In the genomic region with DNA sequence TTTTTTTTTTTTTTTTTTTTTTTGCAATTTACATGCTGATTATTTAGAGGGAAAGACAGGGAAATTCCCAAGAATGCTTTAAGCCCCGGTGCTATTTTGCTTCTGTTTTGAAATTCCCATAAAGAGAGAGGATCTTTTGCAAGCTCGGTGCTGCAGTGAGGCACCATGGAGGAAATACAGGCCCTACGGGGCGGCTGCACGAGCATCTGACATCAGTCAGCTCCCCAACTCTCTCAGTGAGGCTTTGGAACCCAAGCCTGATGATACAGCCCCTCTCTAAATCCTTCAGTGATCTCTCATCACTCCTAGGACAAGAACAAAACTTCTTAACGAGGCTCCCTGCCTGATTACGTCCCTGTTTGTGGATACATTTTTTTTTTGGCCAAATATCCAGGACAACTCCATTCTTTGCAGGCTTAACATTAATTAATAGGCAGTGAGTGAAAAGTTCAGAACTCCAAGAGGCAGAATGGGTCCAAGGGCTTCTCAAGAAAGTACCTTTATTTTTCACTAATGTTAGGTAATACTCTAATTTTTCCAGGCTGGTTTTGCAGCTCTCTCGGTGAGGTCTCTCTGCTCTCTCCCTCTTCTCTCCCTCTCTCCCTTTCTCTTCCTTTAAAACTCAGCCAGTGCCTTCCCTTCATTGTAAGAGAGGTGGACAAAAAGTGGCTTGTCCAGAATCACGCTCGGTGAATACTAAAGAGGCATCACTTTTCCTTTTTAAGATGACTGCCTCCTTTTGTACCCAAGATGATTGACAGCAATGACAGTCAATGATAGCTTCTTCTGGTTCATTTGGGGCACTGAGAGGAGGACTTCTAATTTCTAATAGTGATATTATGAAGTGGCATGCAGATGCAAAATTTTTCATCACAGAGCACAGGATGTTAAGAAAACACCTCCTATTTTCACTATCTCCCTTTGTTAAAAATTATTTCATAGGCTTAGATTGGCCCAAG, we compare ENCODE assay signal across 19 cellular contexts. TPM values are rescaled to one million over a fixed set of nuclear protein-coding genes. Genes with fewer than 3 reads are reported as not detected.
DNase-seq lines count a peak whose midpoint lies in the region; ATAC-seq, FAIRE-seq and TF ChIP-seq lines count a peak whose summit lies in the region.
"Had no signal": no experiment of that assay in that cellular context is flagged by ENCODE, and none has a peak within 500 bp of the region (broad histone marks: within the 10 kb centered on the region; RNA-seq: fewer than 3 reads in every experiment).

No MANE protein-coding gene starts in this region.

- intact Hi-C loops in Caco-2 (cut with micrococcal nuclease; ENCODE audit: unreplicated experiment): loop anchor here (1.0 kb wide), 3 partner anchors 9 to 29 kb away; no protein-coding TSS in a partner anchor

- H3K4me3 ChIP-seq in Caco-2 (ENCODE audit: low read depth, low read length): no peak overlapping the region
- H3K4me3 ChIP-seq in iPS-20b (ENCODE audit: low read length): no peak overlapping the region
- H3K4me3 ChIP-seq: SJCRH30 had no signal

- FAIRE-seq in frontal cortex (lab: Jason Lieb, UNC): no peak
- FAIRE-seq: small intestine had no signal

- H3K27ac ChIP-seq in iPS-20b (ENCODE audit: low read length): no peak overlapping the region
- H3K27ac ChIP-seq: foreskin keratinocyte, SJCRH30 had no signal

- DNase-seq in Caco-2: no peak
- peak; percentile 51 for DNase-seq in amniotic epithelial cell (ENCODE audit: low read depth)
- peak; percentile 58 for DNase-seq in putamen (ENCODE audit: low spot score)
- no peak for DNase-seq in glutamatergic neuron
- no peak for DNase-seq in frontal cortex (ENCODE audit: low spot score in 2 of 2)
- DNase-seq: activated CD4-positive, alpha-beta T cell treated with anti-CD3 and anti-CD28 coated beads for 4 hours; activated T-cell treated with anti-CD3 and anti-CD28 coated beads, Interleukin-2, amount 50 U/mL, for 24 hours; foreskin keratinocyte; HFFc6; NCI-H1417 treated with DMSO at 0.1 percent for 48 hours; SJCRH30; small intestine had no signal

- H3K9ac ChIP-seq in iPS-20b (ENCODE audit: low read depth, low read length): peak overlapping the region; percentile 48; the same call in 1 of the 2 replicates

- H3K9me3 Mint-ChIP-seq in Caco-2 (ENCODE audit: unreplicated experiment) (peaks cover 10% of the 10 kb centered on the region), glutamatergic neuron (ENCODE audit: unreplicated experiment) (no peaks in the 10 kb centered on the region)
- H3K9me3 Mint-ChIP-seq: activated T-cell treated with anti-CD3 and anti-CD28 coated beads, Interleukin-2, amount 50 U/mL, for 24 hours; HFFc6; stimulated activated naive CD8-positive, alpha-beta T cell treated with anti-CD3 and anti-CD28 coated beads, Interleukin-15, Interleukin-2, amounts not matched to agents 100 ng/mL and 50 ng/mL, for 24 hours; T-helper 2 cell treated with Interferon-gamma antibody and Interleukin-4, amounts not matched to agents 5 μg/mL and 100 μg/mL, for 36 hours had no signal

- POLR2A ChIA-PET in Caco-2 (lab: Charles Lee): interaction anchor here (1.0 to 2.6 kb wide), 2 partner anchors 9 to 28 kb away, joined by 3 to 7 read pairs; no protein-coding TSS in a partner anchor

- H3K27me3 Mint-ChIP-seq in Caco-2 (ENCODE audit: insufficient read depth, unreplicated experiment) (no peaks in the 10 kb centered on the region), glutamatergic neuron (ENCODE audit: unreplicated experiment) (peaks cover 5% of the 10 kb centered on the region)
- H3K27me3 Mint-ChIP-seq: activated naive CD8-positive, alpha-beta T cell; activated T-cell treated with anti-CD3 and anti-CD28 coated beads, Interleukin-2, amount 50 U/mL, for 24 hours had no signal

- H3K36me3 Mint-ChIP-seq in Caco-2 (ENCODE audit: insufficient read depth, unreplicated experiment) (peaks cover 58% of the 10 kb centered on the region), glutamatergic neuron (ENCODE audit: unreplicated experiment) (peaks cover 6% of the 10 kb centered on the region)
- H3K36me3 Mint-ChIP-seq: activated naive CD8-positive, alpha-beta T cell had no signal

- H3K27me3 ChIP-seq in Caco-2 (replicated peaks; ENCODE audit: control insufficient read depth, insufficient read depth, low read length) (no peaks in the 10 kb centered on the region), iPS-20b (ENCODE audit: insufficient read depth, low read length) (no peaks in the 10 kb centered on the region)
- H3K27me3 ChIP-seq: SJCRH30 had no signal

- H3K4me3 Mint-ChIP-seq in Caco-2 (ENCODE audit: unreplicated experiment) (peak overlapping the region; percentile 76), glutamatergic neuron (ENCODE audit: unreplicated experiment) (no peak overlapping the region)
- H3K4me3 Mint-ChIP-seq: activated naive CD8-positive, alpha-beta T cell; activated T-cell treated with anti-CD3 and anti-CD28 coated beads, Interleukin-2, amount 50 U/mL, for 24 hours; HFFc6; stimulated activated naive CD8-positive, alpha-beta T cell treated with anti-CD3 and anti-CD28 coated beads, Interleukin-15, Interleukin-2, amounts not matched to agents 100 ng/mL and 50 ng/mL, for 24 hours; T-helper 2 cell treated with Interferon-gamma antibody and Interleukin-4, amounts not matched to agents 5 μg/mL and 100 μg/mL, for 36 hours had no signal

- no peaks in the 10 kb centered on the region for H3K36me3 ChIP-seq in Caco-2 (ENCODE audit: control insufficient read depth, insufficient read depth, low read length)
- H3K36me3 ChIP-seq in iPS-20b (ENCODE audit: insufficient read depth, low read depth, low read length): no peaks in the 10 kb centered on the region
- H3K36me3 ChIP-seq: SJCRH30 had no signal

- CTCF ChIA-PET in Caco-2 (lab: Charles Lee): interaction anchor here (0.8 to 2.2 kb wide), 9 partner anchors 9 to 70 kb away, joined by 3 to 16 read pairs (median 4); partner anchors contain the start of gene ADORA1

- TF ChIP-seq CTCF in Caco-2 (IDR thresholded peaks at IDR 0.05; ENCODE audit: insufficient read depth in 1 of 2, low read depth in 1 of 2, low read length in 1 of 2, severe bottlenecking in 1 of 2, unreplicated experiment in 1 of 2) (no peak), glutamatergic neuron (IDR thresholded peaks at IDR 0.05; ENCODE audit: partially characterized antibody, unreplicated experiment) (no peak)

- H3K4me1 Mint-ChIP-seq in Caco-2 (ENCODE audit: low read depth, unreplicated experiment) (peaks cover 65% of the 10 kb centered on the region), glutamatergic neuron (ENCODE audit: low read depth, unreplicated experiment) (peaks cover 6% of the 10 kb centered on the region)

- peaks cover 5% of the 10 kb centered on the region; the same call in 1 of the 2 replicates for H3K9me3 ChIP-seq in Caco-2
- no peaks in the 10 kb centered on the region for H3K9me3 ChIP-seq in iPS-20b (ENCODE audit: insufficient read depth, low read depth, low read length)
- H3K9me3 ChIP-seq: SJCRH30 had no signal

- H3K4me1 ChIP-seq in Caco-2 (peaks cover 70% of the 10 kb centered on the region), iPS-20b (ENCODE audit: insufficient read depth, low read length) (peaks cover 21% of the 10 kb centered on the region)
- H3K4me1 ChIP-seq: foreskin keratinocyte had no signal

- no peak for ATAC-seq in GM21528 (IDR thresholded peaks at IDR 0.05; ENCODE audit: low FRiP score, unreplicated experiment)
- ATAC-seq in HG03439 (IDR thresholded peaks at IDR 0.05; ENCODE audit: unreplicated experiment): no peak

- peak overlapping the region; percentile 86 for H3K27ac Mint-ChIP-seq in Caco-2 (ENCODE audit: unreplicated experiment)
- no peak overlapping the region for H3K27ac Mint-ChIP-seq in glutamatergic neuron (ENCODE audit: unreplicated experiment)
- H3K27ac Mint-ChIP-seq: activated naive CD8-positive, alpha-beta T cell; activated T-cell treated with anti-CD3 and anti-CD28 coated beads, Interleukin-2, amount 50 U/mL, for 24 hours; HFFc6; stimulated activated naive CD8-positive, alpha-beta T cell treated with anti-CD3 and anti-CD28 coated beads, Interleukin-15, Interleukin-2, amounts not matched to agents 100 ng/mL and 50 ng/mL, for 24 hours; T-helper 2 cell treated with Interferon-gamma antibody and Interleukin-4, amounts not matched to agents 5 μg/mL and 100 μg/mL, for 36 hours had no signal

- TSS peak; percentile 51 for BruUV-seq in Caco-2 (replicated peaks; lab: Mats Ljungman, UMichigan)

RNA-seq across cellular contexts. Expression of gene CHI3L1, which starts 1.1 kb away (rescaled TPM):
- total RNA-seq in Caco-2 (2022): 199 and 235 TPM in 2 replicates
- not detected for total RNA-seq in glutamatergic neuron (ENCODE audit: unreplicated experiment)
- not detected for total RNA-seq in frontal cortex
- total RNA-seq: foreskin keratinocyte, HFFc6, SJCRH30 had no signal

RNA-seq across cellular contexts. Expression of gene MYBPH, which starts 12.0 kb away (rescaled TPM):
- total RNA-seq in Caco-2 (2022): 19.7 and 25.9 TPM in 2 replicates
- total RNA-seq in glutamatergic neuron (ENCODE audit: unreplicated experiment): not detected
- total RNA-seq in frontal cortex: not detected
- total RNA-seq: cardiac septum, foreskin keratinocyte, HFFc6 had no signal

RNA-seq across cellular contexts. Expression of gene CHIT1, which starts 41.9 kb away (rescaled TPM):
- total RNA-seq in Caco-2 (2022) (not detected in 2 replicates), glutamatergic neuron (ENCODE audit: unreplicated experiment) (0.10 TPM), frontal cortex (1.6 TPM)
- total RNA-seq: cardiac septum, foreskin keratinocyte, HFFc6 had no signal

Comparison
In these comparisons a context has a peak if more than half of its experiments do, and no peak if none do; other contexts are left out.
1. DNase-seq: peak in amniotic epithelial cell (single experiment) and putamen (single experiment); none in Caco-2 (0 of 2), glutamatergic neuron (single experiment) and frontal cortex (0 of 2).
2. RNA of gene CHI3L1, which starts 1.1 kb away (total RNA-seq): 199 to 235 TPM in Caco-2; not detected in glutamatergic neuron (single experiment) and not detected in frontal cortex (single experiment); every median in the first group is over 100 times any median in the second.
3. RNA of gene MYBPH, which starts 12.0 kb away (total RNA-seq): 19.7 to 25.9 TPM in Caco-2; not detected in glutamatergic neuron (single experiment) and not detected in frontal cortex (single experiment); every median in the first group is over 10 times any median in the second.